Comparison of ENCODE assay signal across 8 cellular contexts in genomic region chr4:139266583-139267257, GRCh38. TPM values are rescaled to one million over a fixed set of nuclear protein-coding genes. Genes with fewer than 3 reads are reported as not detected.
DNase-seq lines count a peak whose midpoint lies in the region; ATAC-seq and TF ChIP-seq lines count a peak whose summit lies in the region.

No MANE protein-coding gene starts in this region.

- BruUV-seq in Calu3 (replicated peaks; lab: Mats Ljungman, UMichigan), result no TSS peak

- TF ChIP-seq CTCF in Calu3 (IDR thresholded peaks at IDR 0.05; ENCODE audit: unreplicated experiment), result no peak
- no peak for TF ChIP-seq CTCF in ascending aorta (IDR thresholded peaks at IDR 0.05)
- no peak for TF ChIP-seq CTCF in spleen (IDR thresholded peaks at IDR 0.05 in 8 of 11, conservative IDR thresholded peaks at IDR 0.05 in 3 of 11)

- H3K4me1 ChIP-seq in ascending aorta, result peaks cover 0 to 4% of the 10 kb centered on the region in 2 donors
- H3K4me1 ChIP-seq in spleen, result peaks cover 9 to 19% (median 16%) of the 10 kb centered on the region in 6 donors

- H3K36me3 Mint-ChIP-seq in Calu3 (ENCODE audit: insufficient read depth, unreplicated experiment), result peaks cover 4% of the 10 kb centered on the region

- H3K4me1 Mint-ChIP-seq in Calu3 (ENCODE audit: low read depth, unreplicated experiment), result peaks cover 9% of the 10 kb centered on the region

- H3K9me3 Mint-ChIP-seq in Calu3 (ENCODE audit: low read depth, unreplicated experiment), result no peaks in the 10 kb centered on the region

- H3K4me3 Mint-ChIP-seq in Calu3 (ENCODE audit: low read depth, unreplicated experiment), result peak overlapping the region; percentile 67

- CTCF ChIA-PET in Calu3 (lab: Charles Lee), result no interaction called here

- H3K27me3 Mint-ChIP-seq in Calu3 (ENCODE audit: unreplicated experiment), result no peaks in the 10 kb centered on the region

- H3K4me3 ChIP-seq in ascending aorta (peak overlapping the region in 1 of 2 donors; percentile 50), spleen (peak overlapping the region in 7 of 8 donors; percentile 8 to 62 (median 26))

- ATAC-seq in GM21526 (IDR thresholded peaks at IDR 0.05; ENCODE audit: low FRiP score, unreplicated experiment), result peak; percentile 99

- WGBS in spleen, 5 donors, result 12 to 17% (median 13%) methylated on average over 14 of the region's 14 CpGs

- DNase-seq in Calu3 (peak; percentile 31), HUDEP-2 (lab: John Stamatoyannopoulos, UW; ENCODE audit: unreplicated experiment in 76 of 76) (peak in 68 of 76 experiments; percentile 4 to 74 (median 40)), T-helper 9 cell (peak; percentile 53), ascending aorta (ENCODE audit: low spot score in 2 of 2) (peak; percentile 53 to 81), hypothalamus (lab: John Stamatoyannopoulos, UW) (peak in 38 of 51 donors; percentile 0 to 52 (median 10)), spleen (peak; percentile 91), NCI-H2081 treated with DMSO at 0.1 percent for 48 hours (lab: John Stamatoyannopoulos, UW) (no peak)

- H3K27ac Mint-ChIP-seq in Calu3 (ENCODE audit: unreplicated experiment), result no peak overlapping the region

- H3K27me3 ChIP-seq in ascending aorta (no peaks in the 10 kb centered on the region), spleen (replicated peaks in 1 of 7) (no peaks in the 10 kb centered on the region)

- no peaks in the 10 kb centered on the region for H3K9me3 ChIP-seq in ascending aorta
- H3K9me3 ChIP-seq in spleen, result no peaks in the 10 kb centered on the region

- no peak overlapping the region for H3K27ac ChIP-seq in ascending aorta
- peak overlapping the region; percentile 24 to 84 (median 59) for H3K27ac ChIP-seq in spleen

- intact Hi-C loops in Calu3 (cut with micrococcal nuclease; ENCODE audit: unreplicated experiment), result no loop called here
- intact Hi-C loops in ascending aorta (cut with DNase I), result no loop called here
- intact Hi-C loops in spleen (cut with DNase I; ENCODE audit: low total_unique reads), result no loop called here

- no peak for TF ChIP-seq POLR2A in spleen (IDR thresholded peaks at IDR 0.05)

- H3K36me3 ChIP-seq in ascending aorta, result no peaks in the 10 kb centered on the region
- no peaks in the 10 kb centered on the region for H3K36me3 ChIP-seq in spleen

RNA-seq across cellular contexts. Expression of gene MGARP, which starts 13.3 kb away (rescaled TPM):
- total RNA-seq in Calu3 (2022) (not detected in 2 replicates), ascending aorta (2.8 TPM), spleen (1 to 10 TPM in 2 of 7 donors, under 1 TPM in 4, not detected in 1; 0.20 to 1.7 (median 0.48) TPM)
- under 1 TPM; 0.28 to 0.54 (median 0.50) TPM for polyA plus RNA-seq in spleen

RNA-seq across cellular contexts. Expression of gene NAA15, which starts 34.6 kb away (rescaled TPM):
- 45.2 and 46.2 TPM in 2 replicates for total RNA-seq in Calu3 (2022)
- total RNA-seq in ascending aorta, result 6.4 TPM
- total RNA-seq in spleen, result 10 to 100 TPM; 26.2 to 66.7 (median 41.1) TPM
- polyA plus RNA-seq in spleen, result 1 to 10 TPM; 5.4 to 8.3 (median 7.4) TPM

RNA-seq across cellular contexts. Expression of gene NDUFC1, which starts 35.6 kb away (rescaled TPM):
- 31.8 and 38.6 TPM in 2 replicates for total RNA-seq in Calu3 (2022)
- 10.7 TPM for total RNA-seq in ascending aorta
- 10 to 100 TPM; 27.8 to 47.2 (median 34.9) TPM for total RNA-seq in spleen
- polyA plus RNA-seq in spleen, result 10 to 100 TPM; 70.9 to 92.8 (median 87.4) TPM

Comparison
In these comparisons a context has a peak if more than half of its experiments do, and no peak if none do; other contexts are left out.
1. H3K27ac ChIP-seq: peak in spleen (8 of 8); none in ascending aorta (0 of 2).